In genomic region chr10:13905281-13905680, GRCh38 we compare ENCODE assay signal across 31 cellular contexts.
"Had no signal": no experiment of that assay in that cellular context is flagged by ENCODE, and none has a peak within 500 bp of the region (broad histone marks: within the 10 kb centered on the region; RNA-seq: fewer than 3 reads in every experiment).

No MANE protein-coding gene starts in this region.

- H3K4me1 Mint-ChIP-seq: stimulated activated naive CD8-positive, alpha-beta T cell treated with anti-CD3 and anti-CD28 coated beads, Interleukin-15, amount 100 ng/mL, for 72 hours had no signal

- H3K4me3 ChIP-seq: ovary, psoas muscle, right lobe of liver, sigmoid colon, suprapubic skin, testis, tibial artery, transverse colon, upper lobe of right lung, uterus had no signal

- H2AFZ ChIP-seq: parathyroid adenoma had no signal

- H3K36me3 ChIP-seq: neutrophil, ovary, right lobe of liver, sigmoid colon, suprapubic skin, tibial artery, transverse colon, upper lobe of right lung, uterus had no signal

- H3K27me3 ChIP-seq: ovary, right lobe of liver, sigmoid colon, suprapubic skin, testis, tibial artery, transverse colon, upper lobe of right lung, uterus had no signal

- H3K79me2 ChIP-seq: parathyroid adenoma had no signal

- H3K4me1 ChIP-seq: parathyroid adenoma, psoas muscle, right lobe of liver, sigmoid colon, suprapubic skin, testis, transverse colon, upper lobe of right lung, uterus had no signal

- H3K9me3 Mint-ChIP-seq: natural killer cell treated with Interleukin-12 subunit alpha and Interleukin-12 subunit beta and Interleukin-15 and Interleukin-18, amount 100 ng/mL, for 72 hours; stimulated activated naive CD8-positive, alpha-beta T cell treated with anti-CD3 and anti-CD28 coated beads, Interleukin-15, amount 100 ng/mL, for 72 hours had no signal

- H3K9ac ChIP-seq: parathyroid adenoma had no signal

- DNase-seq: naive thymus-derived CD8-positive, alpha-beta T cell; nephron progenitor cell; nucleus accumbens; ovary; posterior cingulate gyrus; psoas muscle; right cardiac atrium; right lobe of liver; sigmoid colon; small intestine; stimulated activated CD4-positive, alpha-beta T cell treated with anti-CD3 and anti-CD28 coated beads, Interleukin-1b, Interleukin-23, amount 100 ng/mL, for 48 hours; stimulated activated CD4-positive, alpha-beta T cell treated with anti-CD3 and anti-CD28 coated beads, Interleukin-4, amount 100 ng/mL, for 1 hour; stimulated activated CD4-positive, alpha-beta T cell treated with anti-CD3 and anti-CD28 coated beads, Interleukin-4, amount 100 ng/mL, for 4 hours; stimulated activated CD8-positive, alpha-beta memory T cell treated with anti-CD3 and anti-CD28 coated beads, Interleukin-4, amount 100 ng/mL, for 48 hours; stimulated activated naive CD4-positive, alpha-beta T cell; stimulated activated naive CD8-positive, alpha-beta T cell treated with anti-CD3 and anti-CD28 coated beads, Interleukin-15, amount 100 ng/mL, for 72 hours; stimulated activated naive CD8-positive, alpha-beta T cell treated with anti-CD3 and anti-CD28 coated beads, Interleukin-15, Interleukin-2, amounts not matched to agents 100 U/mL and 50 U/mL, for 24 hours; substantia nigra; testis; tibial artery; transverse colon; upper lobe of right lung; uterus had no signal

- H3K27ac ChIP-seq: neutrophil, ovary, parathyroid adenoma, psoas muscle, right lobe of liver, sigmoid colon, suprapubic skin, testis, tibial artery, transverse colon, upper lobe of right lung, uterus had no signal

- ATAC-seq: naive thymus-derived CD8-positive, alpha-beta T cell; natural killer cell treated with Interleukin-12 subunit alpha and Interleukin-12 subunit beta and Interleukin-15 and Interleukin-18, amount 100 ng/mL, for 72 hours; psoas muscle; right cardiac atrium; right lobe of liver; stimulated activated memory B cell treated with anti-CD40 and anti-IgM and Interleukin-4, amounts not matched to agents 10 μg/mL and 1 μg/mL and 100 μg/mL, for 72 hours; stimulated activated naive CD8-positive, alpha-beta T cell treated with anti-CD3 and anti-CD28 coated beads, Interleukin-15, amount 100 ng/mL, for 72 hours; stimulated activated naive CD8-positive, alpha-beta T cell treated with anti-CD3 and anti-CD28 coated beads, Interleukin-15, Interleukin-2, amounts not matched to agents 100 U/mL and 50 U/mL, for 24 hours; upper lobe of right lung had no signal

- H3K36me3 Mint-ChIP-seq: natural killer cell treated with Interleukin-12 subunit alpha and Interleukin-12 subunit beta and Interleukin-15 and Interleukin-18, amount 100 ng/mL, for 72 hours; type B pancreatic cell had no signal

- H3K27ac Mint-ChIP-seq: naive thymus-derived CD8-positive, alpha-beta T cell; natural killer cell treated with Interleukin-12 subunit alpha and Interleukin-12 subunit beta and Interleukin-15 and Interleukin-18, amount 100 ng/mL, for 72 hours; nephron progenitor cell; progenitor cell of endocrine pancreas; stimulated activated memory B cell treated with anti-CD40 and anti-IgM and Interleukin-4, amounts not matched to agents 10 μg/mL and 1 μg/mL and 100 μg/mL, for 72 hours; stimulated activated naive CD8-positive, alpha-beta T cell treated with anti-CD3 and anti-CD28 coated beads, Interleukin-15, amount 100 ng/mL, for 72 hours; type B pancreatic cell had no signal

- FAIRE-seq: small intestine had no signal

- H3K27me3 Mint-ChIP-seq: progenitor cell of endocrine pancreas had no signal

- H3K4me3 Mint-ChIP-seq: naive thymus-derived CD8-positive, alpha-beta T cell; natural killer cell treated with Interleukin-12 subunit alpha and Interleukin-12 subunit beta and Interleukin-15 and Interleukin-18, amount 100 ng/mL, for 72 hours; nephron progenitor cell; neural crest cell; stimulated activated memory B cell treated with anti-CD40 and anti-IgM and Interleukin-4, amounts not matched to agents 10 μg/mL and 1 μg/mL and 100 μg/mL, for 72 hours; stimulated activated naive CD8-positive, alpha-beta T cell treated with anti-CD3 and anti-CD28 coated beads, Interleukin-15, amount 100 ng/mL, for 72 hours; type B pancreatic cell had no signal

- H3K9me3 ChIP-seq: neutrophil, ovary, psoas muscle, right lobe of liver, sigmoid colon, testis, transverse colon, upper lobe of right lung, uterus had no signal
